In genomic region chr14:67816326-67817009, GRCh38 we compare ENCODE assay signal across 8 cellular contexts. TPM values are rescaled to one million over a fixed set of nuclear protein-coding genes. Genes with fewer than 3 reads are reported as not detected.
DNase-seq lines count a peak whose midpoint lies in the region; ATAC-seq and TF ChIP-seq lines count a peak whose summit lies in the region.

ZFYVE26 (minus strand) TSS chr14:67816590; CDS start chr14:67815963, 627 bp downstream.

- DNase-seq in GF-D8 (lab: John Stamatoyannopoulos, UW) (peak; percentile 79), HEK293T (ENCODE audit: extremely low spot score) (peak; percentile 89), MV-4-11 (lab: John Stamatoyannopoulos, UW) (peak; percentile 97), SK-MEL-5 (ENCODE audit: low read depth, low spot score) (peak; percentile 98), substantia nigra (lab: John Stamatoyannopoulos, UW) (peak; percentile 44 to 98 (median 88))
- DNase-seq in activated naive CD4-positive, alpha-beta T cell treated with Interleukin-2 at 50 U/mL for 16 hours: peak; percentile 90

- H3K27me3 ChIP-seq in gastroesophageal sphincter (no peaks in the 10 kb centered on the region), neutrophil (no peaks in the 10 kb centered on the region)

- TF ChIP-seq POLR2A in gastroesophageal sphincter (IDR thresholded peaks at IDR 0.05): no peak

- in situ Hi-C loops in SK-MEL-5 (cut with HindIII; ENCODE audit: low pct_unique_long_range_greater_than_20kb, low sequenced_read_pairs): no loop called here

- H3K36me3 ChIP-seq in gastroesophageal sphincter: peaks cover 0 to 23% of the 10 kb centered on the region in 2 donors
- H3K36me3 ChIP-seq in neutrophil: peaks cover 10% of the 10 kb centered on the region

- H3K9me3 ChIP-seq in gastroesophageal sphincter (no peaks in the 10 kb centered on the region), neutrophil (no peaks in the 10 kb centered on the region)

- 0 to 1% methylated on average over 13 to 20 of the region's 26 CpGs for WGBS in gastroesophageal sphincter (ENCODE audit: low coverage in 1 of 2), 2 donors

- POLR2A ChIA-PET in HEK293T (lab: Yijun Ruan, JAX): interaction anchor here (0.6 to 2.0 kb wide), 11 partner anchors 10 to 1581 kb away, joined by 3 to 11 read pairs (median 3); partner anchors contain the start of gene ERH

- H3K4me1 ChIP-seq in gastroesophageal sphincter (peaks cover 3 to 45% (median 17%) of the 10 kb centered on the region in 3 donors), neutrophil (ENCODE audit: control insufficient read depth in 1 of 2, insufficient read depth in 1 of 2, low read depth in 1 of 2, low read length in 1 of 2) (peaks cover 53 to 59% of the 10 kb centered on the region in 2 experiments)

- TF ChIP-seq EP300 in gastroesophageal sphincter (IDR thresholded peaks at IDR 0.05): no peak

- TF ChIP-seq CTCF in gastroesophageal sphincter (IDR thresholded peaks at IDR 0.05) (no peak), neutrophil (IDR thresholded peaks at IDR 0.05) (no peak)

- H3K27ac ChIP-seq in gastroesophageal sphincter: peak within 1 kb of the TSS; percentile 62 to 85 (median 81)
- peak within 1 kb of the TSS; percentile 90 for H3K27ac ChIP-seq in neutrophil
- peak within 1 kb of the TSS; percentile 75 for H3K27ac ChIP-seq in substantia nigra (ENCODE audit: low read depth, low read length, poor library complexity, severe bottlenecking)

- CTCF ChIA-PET in HEK293T (lab: Yijun Ruan, JAX): no interaction called here

- peak; percentile 96 for ATAC-seq in gastroesophageal sphincter

- peak within 1 kb of the TSS; percentile 76 to 84 for H3K4me3 ChIP-seq in gastroesophageal sphincter
- peak within 1 kb of the TSS; percentile 69 to 72 for H3K4me3 ChIP-seq in neutrophil (ENCODE audit: low read depth in 1 of 2, low read length in 1 of 2)

TF ChIP-seq in HEK293T, 16 proteins besides CTCF, POLR2A, EP300 and RAD21:
- peak; percentile 71; the same call in 1 of the 2 replicates for TF ChIP-seq NFRKB (IDR thresholded peaks at IDR 0.05)
- no peak; the same call in 1 of the 2 replicates for TF ChIP-seq L3MBTL2 (conservative IDR thresholded peaks at IDR 0.05)
- no peak for TF ChIP-seq HDGF (IDR thresholded peaks at IDR 0.05; ENCODE audit: borderline replicate concordance)
- peak; percentile 64; the same call in 1 of the 2 replicates for TF ChIP-seq PKNOX1 (IDR thresholded peaks at IDR 0.05)
- TF ChIP-seq CTBP1 (IDR thresholded peaks at IDR 0.05; ENCODE audit: borderline replicate concordance): no peak
- TF ChIP-seq TARDBP (IDR thresholded peaks at IDR 0.05): no peak
- no peak for TF ChIP-seq LEF1 (IDR thresholded peaks at IDR 0.05; ENCODE audit: borderline replicate concordance)
- no peak for TF ChIP-seq SP1 (IDR thresholded peaks at IDR 0.05)
- no peak for TF ChIP-seq SUZ12 (IDR thresholded peaks at IDR 0.05)
- TF ChIP-seq BHLHE40 (IDR thresholded peaks at IDR 0.05; ENCODE audit: borderline replicate concordance): no peak
- TF ChIP-seq FOXK2 (IDR thresholded peaks at IDR 0.05): no peak
- TF ChIP-seq ZNF384 (IDR thresholded peaks at IDR 0.05): no peak
- TF ChIP-seq FOXM1 (IDR thresholded peaks at IDR 0.05; ENCODE audit: borderline replicate concordance): no peak
- TF ChIP-seq FOXA1 (IDR thresholded peaks at IDR 0.05): no peak
- TF ChIP-seq ELF4 (IDR thresholded peaks at IDR 0.05): peak; percentile 59
- TF ChIP-seq ARNT (IDR thresholded peaks at IDR 0.05): no peak

RNA-seq across cellular contexts. Expression of gene ZFYVE26, which starts in this region (rescaled TPM):
- total RNA-seq in SK-MEL-5 (2014; rRNA removed; shearing (Covaris generic)): 84.0 and 85.2 TPM in 2 replicates
- 30.6 and 43.1 TPM in 2 replicates for polyA plus RNA-seq in SK-MEL-5 (2015; cell fraction: cytosol; rRNA removed)
- 144 and 176 TPM in 2 replicates for polyA plus RNA-seq in SK-MEL-5 (2015; cell fraction: nucleus; rRNA removed)
- total RNA-seq in gastroesophageal sphincter: 10 to 100 TPM; 19.3 to 30.7 (median 23.1) TPM

Comparison
In these comparisons a context has a peak if more than half of its experiments do, and no peak if none do; other contexts are left out.
1. Peak in every context shown above with its lines: DNase-seq, ATAC-seq, H3K4me3 ChIP-seq and H3K27ac ChIP-seq.